ENCODE assay signal across 1 cellular context in the genomic region with DNA sequence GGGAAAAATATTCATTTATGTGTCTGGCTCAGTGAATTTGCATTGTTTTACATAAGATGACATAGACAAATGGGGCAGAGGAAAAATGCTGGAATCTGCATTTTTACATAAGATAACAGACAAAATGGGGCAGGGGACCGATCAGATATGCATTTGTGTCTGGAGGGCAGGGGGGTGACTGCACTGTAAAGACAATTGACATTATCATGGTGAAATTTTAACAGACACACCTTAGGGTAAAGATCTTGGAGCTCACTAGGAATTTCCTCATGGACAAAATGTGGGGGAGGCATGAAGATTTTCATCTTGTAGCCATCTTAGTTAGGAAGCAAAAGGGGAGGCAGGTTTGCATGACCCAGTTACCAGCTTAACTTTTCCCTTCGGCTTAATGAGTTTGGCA. TPM values are rescaled to one million over a fixed set of nuclear protein-coding genes. Genes with fewer than 3 reads are reported as not detected.
"Had no signal": no experiment of that assay in that cellular context is flagged by ENCODE, and none has a peak within 500 bp of the region (broad histone marks: within the 10 kb centered on the region; RNA-seq: fewer than 3 reads in every experiment).

No MANE protein-coding gene starts in this region.

RNA-seq across cellular contexts. Expression of a gene that starts 51.4 kb away (rescaled TPM):
- total RNA-seq: G401 had no signal
